Comparison of ENCODE assay signal across 8 cellular contexts in the genomic region with DNA sequence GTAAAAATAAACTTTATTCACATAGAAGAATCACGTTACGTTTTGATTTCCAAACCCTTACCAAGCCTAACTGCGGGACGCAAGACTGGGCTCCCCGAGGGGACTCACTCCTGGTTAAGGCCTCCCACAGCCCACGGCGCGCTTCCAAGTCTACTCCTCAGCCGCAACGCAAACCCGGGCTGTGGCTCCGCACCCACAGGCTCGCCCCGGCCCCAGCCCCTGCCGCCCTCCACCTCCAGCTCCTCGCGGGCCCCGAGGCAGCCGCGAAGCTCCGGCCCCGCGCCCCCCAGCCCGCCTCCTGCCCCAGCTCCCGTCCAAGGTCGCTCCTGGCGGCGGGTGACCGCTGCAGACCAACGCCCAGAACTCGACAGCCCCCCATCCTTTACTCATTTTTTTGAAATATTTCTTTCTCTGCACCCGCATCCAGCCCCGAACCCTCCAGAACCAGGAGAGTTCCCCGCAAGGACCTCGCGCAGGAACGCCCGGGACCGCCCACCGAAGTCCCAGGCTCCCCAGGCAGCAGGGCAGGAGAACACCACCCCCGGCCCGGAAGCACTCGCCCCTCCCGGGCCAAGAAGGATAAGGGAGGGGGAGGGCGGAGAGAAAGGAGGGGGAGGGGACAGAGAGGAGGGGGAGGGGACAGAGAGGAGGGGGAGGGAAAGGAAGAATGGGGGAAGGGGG. TPM values are rescaled to one million over a fixed set of nuclear protein-coding genes. Genes with fewer than 3 reads are reported as not detected.
DNase-seq lines count a peak whose midpoint lies in the region; ATAC-seq and TF ChIP-seq lines count a peak whose summit lies in the region.

No MANE protein-coding gene starts in this region.

- H3K36me3 ChIP-seq in right lobe of liver, result no peaks in the 10 kb centered on the region

- H3K4me3 ChIP-seq in dorsolateral prefrontal cortex (peak overlapping the region; percentile 75 to 99 (median 92)), right lobe of liver (peak overlapping the region; percentile 86 to 97 (median 95))

- intact Hi-C loops in dorsolateral prefrontal cortex (cut with DNase I), result loop anchor here (2.0 to 10.0 kb wide), 10 partner anchors 33 to 473 kb away; partner anchors contain the start of genes DHRS7B (in 2 of the 2) and TMEM11 (in 1 of the 2)
- intact Hi-C loops in right lobe of liver (cut with DNase I), result no loop called here

- peak; percentile 25 for ATAC-seq in GM21825 (IDR thresholded peaks at IDR 0.05; ENCODE audit: unreplicated experiment)
- ATAC-seq in right lobe of liver, result peak; percentile 54 to 66 (median 58)
- ATAC-seq in GM21723 (IDR thresholded peaks at IDR 0.05; ENCODE audit: unreplicated experiment), result no peak

- H3K27ac ChIP-seq in dorsolateral prefrontal cortex, result peak overlapping the region; percentile 61 to 100 (median 100)
- peak overlapping the region; percentile 100 for H3K27ac ChIP-seq in right lobe of liver

- WGBS in right lobe of liver (ENCODE audit: insufficient coverage, low coverage, low lambda C conversion rate, missing lambda C conversion rate), result under 1% methylated on average over 26 of the region's 45 CpGs

- no peaks in the 10 kb centered on the region for H3K9me3 ChIP-seq in right lobe of liver

- peaks cover 0 to 30% (median 6%) of the 10 kb centered on the region in 4 donors for H3K4me1 ChIP-seq in right lobe of liver

- no peaks in the 10 kb centered on the region for H3K27me3 ChIP-seq in dorsolateral prefrontal cortex
- H3K27me3 ChIP-seq in right lobe of liver, result no peaks in the 10 kb centered on the region

- DNase-seq in AG09319 (ENCODE audit: extremely low read depth, low read depth) (peak; percentile 48), NCI-H446 treated with DMSO at 0.1 percent for 48 hours (lab: John Stamatoyannopoulos, UW) (peak; percentile 24), dorsolateral prefrontal cortex (peak; percentile 51 to 89 (median 78)), right lobe of liver (peak; percentile 86 to 90 (median 90))
- DNase-seq in activated CD4-positive, alpha-beta T cell treated with anti-CD3 and anti-CD28 coated beads, Interleukin-2, amount 50 U/mL, for 1 hour, result peak; percentile 57
- peak; percentile 57 to 65 for DNase-seq in stimulated activated CD4-positive, alpha-beta T cell treated with anti-CD3 and anti-CD28 coated beads, Interleukin-2, amount 100 ng/mL, for 48 hours

- TF ChIP-seq POLR2A in right lobe of liver (IDR thresholded peaks at IDR 0.05), result no peak

- TF ChIP-seq CTCF in AG09319 (IDR thresholded peaks at IDR 0.05; ENCODE audit: low read depth, low read length), result no peak
- TF ChIP-seq CTCF in dorsolateral prefrontal cortex (IDR thresholded peaks at IDR 0.05 in 54 of 56, conservative IDR thresholded peaks at IDR 0.05 in 2 of 56; ENCODE audit: low read depth in 1 of 56, partially characterized antibody in 56 of 56), result peak in 5 of 56 donors; percentile 4 to 29 (median 17)
- TF ChIP-seq CTCF in right lobe of liver (IDR thresholded peaks at IDR 0.05), result no peak

RNA-seq across cellular contexts. Expression of gene USP22, which starts 0.9 kb away (rescaled TPM):
- total RNA-seq in dorsolateral prefrontal cortex (100 to 1,000 TPM; 223 to 385 (median 299) TPM), right lobe of liver (10 to 100 TPM; 69.8 to 81.2 (median 77.7) TPM)

Comparison
In these comparisons a context has a peak if more than half of its experiments do, and no peak if none do; other contexts are left out.
1. DNase-seq: peak in every context shown above with its lines; median percentile 90 in right lobe of liver; 78 in dorsolateral prefrontal cortex; 61 in stimulated activated CD4-positive, alpha-beta T cell treated with anti-CD3 and anti-CD28 coated beads, Interleukin-2, amount 100 ng/mL, for 48 hours; 57 in activated CD4-positive, alpha-beta T cell treated with anti-CD3 and anti-CD28 coated beads, Interleukin-2, amount 50 U/mL, for 1 hour; 48 in AG09319; 24 in NCI-H446 treated with DMSO at 0.1 percent for 48 hours.
2. intact Hi-C loops: an anchor here in dorsolateral prefrontal cortex (2.0 to 10.0 kb wide); none called in right lobe of liver.